8 cellular contexts compared by ENCODE assay signal in the genomic region with DNA sequence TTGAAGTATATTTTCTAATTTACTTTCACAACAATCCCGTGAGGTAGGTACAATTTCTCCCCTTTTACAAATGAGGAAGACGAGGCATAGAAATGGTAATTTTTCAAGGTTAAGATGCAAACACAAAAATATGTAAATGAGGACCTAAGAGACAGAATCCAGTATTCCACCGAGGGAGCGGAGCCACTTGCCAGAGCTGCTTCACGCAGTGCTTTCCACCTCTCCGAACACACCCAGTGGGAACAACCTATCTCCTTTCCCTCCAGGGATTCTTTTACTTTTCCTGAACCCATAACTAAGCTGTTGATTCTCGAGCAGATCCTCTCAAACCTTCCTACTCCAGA. TPM values are rescaled to one million over a fixed set of nuclear protein-coding genes. Genes with fewer than 3 reads are reported as not detected.
A peak's percentile ranks its signal among the peaks of the same experiment; 100 is the strongest.
DNase-seq lines count a peak whose midpoint lies in the region; ATAC-seq and TF ChIP-seq lines count a peak whose summit lies in the region.

No MANE protein-coding gene starts in this region.

- peaks cover 0 to 13% (median 10%) of the 10 kb centered on the region in 11 experiments; a peak in 10 of 22 replicates for H3K9me3 ChIP-seq in BLaER1 treated with 17β-estradiol and CSF1 and Interleukin-3, amounts not matched to agents 10 nM and 100 nM (replicated peaks in 1 of 11)
- no peaks in the 10 kb centered on the region for H3K9me3 ChIP-seq in neural cell (ENCODE audit: low read length)

- peak overlapping the region; percentile 2 for H2AFZ ChIP-seq in neural cell (ENCODE audit: low read depth, low read length)

- H3K36me3 Mint-ChIP-seq in effector memory CD8-positive, alpha-beta T cell (ENCODE audit: insufficient read depth): peaks cover 34% of the 10 kb centered on the region

- H3K4me3 Mint-ChIP-seq in effector memory CD8-positive, alpha-beta T cell: peak overlapping the region; percentile 96 to 100

- TF ChIP-seq CTCF in NB4 (IDR thresholded peaks at IDR 0.05; ENCODE audit: low read depth, low read length) (no peak), neural cell (IDR thresholded peaks at IDR 0.05; ENCODE audit: poor library complexity, severe bottlenecking) (no peak), GM13976 (IDR thresholded peaks at IDR 0.05; ENCODE audit: borderline replicate concordance, control extremely low read depth, extremely low read depth, insufficient read depth, missing control alignments) (no peak)

- no peak for TF ChIP-seq EP300 in neural cell (conservative IDR thresholded peaks at IDR 0.05; ENCODE audit: poor library complexity, severe bottlenecking)

- ATAC-seq in effector memory CD8-positive, alpha-beta T cell (replicated peaks): no peak
- ATAC-seq in GM18867 (IDR thresholded peaks at IDR 0.05; ENCODE audit: unreplicated experiment): no peak
- no peak for ATAC-seq in HG03139 (IDR thresholded peaks at IDR 0.05; ENCODE audit: unreplicated experiment)

- peak overlapping the region; percentile 81 to 96 (median 84) for H3K4me2 ChIP-seq in BLaER1 treated with 17β-estradiol and CSF1 and Interleukin-3, amounts not matched to agents 10 nM and 100 nM
- peak overlapping the region; percentile 78 for H3K4me2 ChIP-seq in neural cell (ENCODE audit: low read length)

- in situ Hi-C loops in GM13976 (cut with MboI; ENCODE audit: low sequenced_read_pairs, unreplicated experiment): no loop called here

- H3K4me3 ChIP-seq in BLaER1 treated with 17β-estradiol and CSF1 and Interleukin-3, amounts not matched to agents 10 nM and 100 nM: peak overlapping the region; percentile 72 to 95 (median 88)
- H3K4me3 ChIP-seq in NB4 (ENCODE audit: low read depth, low read length): peak overlapping the region; percentile 92
- H3K4me3 ChIP-seq in neural cell (ENCODE audit: low read length): peak overlapping the region; percentile 95

- H4K20me1 ChIP-seq in BLaER1 treated with 17β-estradiol and CSF1 and Interleukin-3, amounts not matched to agents 10 nM and 100 nM: peaks cover 17 to 42% (median 31%) of the 10 kb centered on the region in 11 experiments; a peak in 20 of 22 replicates
- H4K20me1 ChIP-seq in neural cell (ENCODE audit: insufficient read depth): no peaks in the 10 kb centered on the region

- H3K27me3 ChIP-seq in BLaER1 treated with 17β-estradiol and CSF1 and Interleukin-3, amounts not matched to agents 10 nM and 100 nM: no peaks in the 10 kb centered on the region
- H3K27me3 ChIP-seq in neural cell (ENCODE audit: insufficient read depth, low read depth, low read length): no peaks in the 10 kb centered on the region

- H3K27ac ChIP-seq in BLaER1 treated with 17β-estradiol and CSF1 and Interleukin-3, amounts not matched to agents 10 nM and 100 nM: peak overlapping the region; percentile 84 to 94 (median 91); a peak in 21 of 22 replicates
- H3K27ac ChIP-seq in neural cell (ENCODE audit: low read length): peak overlapping the region; percentile 83

- peaks cover 35 to 53% (median 40%) of the 10 kb centered on the region in 10 experiments for H3K4me1 ChIP-seq in BLaER1 treated with 17β-estradiol and CSF1 and Interleukin-3, amounts not matched to agents 10 nM and 100 nM

- H3K4me1 Mint-ChIP-seq in effector memory CD8-positive, alpha-beta T cell (ENCODE audit: low read depth in 2 of 2): peaks cover 49 to 69% of the 10 kb centered on the region in 2 donors

- H3K27me3 Mint-ChIP-seq in effector memory CD8-positive, alpha-beta T cell: no peaks in the 10 kb centered on the region

- H3F3A ChIP-seq in neural cell (ENCODE audit: insufficient read depth, low read length, poor library complexity, severe bottlenecking): no peaks in the 10 kb centered on the region

- no peak for TF ChIP-seq POLR2A in NB4 (IDR thresholded peaks at IDR 0.05; ENCODE audit: extremely low read depth, insufficient read length)

- TF ChIP-seq RAD21 in neural cell (conservative IDR thresholded peaks at IDR 0.05): no peak

- H3K27ac Mint-ChIP-seq in effector memory CD8-positive, alpha-beta T cell: peak overlapping the region; percentile 98 to 99

- H3K9ac ChIP-seq in BLaER1 treated with 17β-estradiol and CSF1 and Interleukin-3, amounts not matched to agents 10 nM and 100 nM: peak overlapping the region; percentile 85 to 93 (median 89)
- H3K9ac ChIP-seq in neural cell (ENCODE audit: low read length): peak overlapping the region; percentile 91

- peaks cover 0 to 18% (median 9%) of the 10 kb centered on the region in 11 experiments; a peak in 8 of 22 replicates for H3K36me3 ChIP-seq in BLaER1 treated with 17β-estradiol and CSF1 and Interleukin-3, amounts not matched to agents 10 nM and 100 nM
- no peaks in the 10 kb centered on the region for H3K36me3 ChIP-seq in neural cell (ENCODE audit: insufficient read depth, low read length)

- peaks cover 45% of the 10 kb centered on the region for H3K79me2 ChIP-seq in neural cell (replicated peaks; ENCODE audit: insufficient read depth, low read length)

- H3K9me3 Mint-ChIP-seq in effector memory CD8-positive, alpha-beta T cell: no peaks in the 10 kb centered on the region

- DNase-seq in NB4 (ENCODE audit: low read depth) (no peak), putamen (ENCODE audit: low spot score) (no peak), GM13976 (ENCODE audit: low spot score) (no peak)
- no peak for DNase-seq in effector memory CD8-positive, alpha-beta T cell

- H3K9me2 ChIP-seq in neural cell (ENCODE audit: insufficient read depth, low read length): no peaks in the 10 kb centered on the region

TF ChIP-seq in neural cell, 6 proteins besides CTCF, POLR2A, EP300 and RAD21:
- TF ChIP-seq SMC3 (conservative IDR thresholded peaks at IDR 0.05; ENCODE audit: poor library complexity) (peak; percentile 12), EZH2 (IDR thresholded peaks at IDR 0.05; ENCODE audit: borderline replicate concordance, insufficient read depth, low read length, poor library complexity, severe bottlenecking) (no peak)

RNA-seq across cellular contexts. Expression of a gene that starts 1.6 kb away (rescaled TPM):
- polyA plus RNA-seq in neural cell: 13.9 and 14.9 TPM in 2 replicates
- 65.7 and 70.6 TPM in 2 replicates for polyA minus RNA-seq in neural cell
